In genomic region chr6:13435477-13435876, GRCh38 we compare ENCODE assay signal across 26 cellular contexts. TPM values are rescaled to one million over a fixed set of nuclear protein-coding genes. Genes with fewer than 3 reads are reported as not detected.
DNase-seq lines count a peak whose midpoint lies in the region; ATAC-seq and TF ChIP-seq lines count a peak whose summit lies in the region.
"Had no signal": no experiment of that assay in that cellular context is flagged by ENCODE, and none has a peak within 500 bp of the region (broad histone marks: within the 10 kb centered on the region; RNA-seq: fewer than 3 reads in every experiment).

No MANE protein-coding gene starts in this region.

- H3K4me3 Mint-ChIP-seq in activated CD4-positive, alpha-beta T cell treated with anti-CD3 and anti-CD28 coated beads, Interleukin-2, amount 10 ng/mL, durations not matched to agents 7 days and 5 days, result no peak overlapping the region
- H3K4me3 Mint-ChIP-seq in activated naive CD8-positive, alpha-beta T cell treated with anti-CD3 and anti-CD28 coated beads, Interleukin-2, amount 50 U/mL, for 24 hours, result no peak overlapping the region

- DNase-seq in activated CD4-positive, alpha-beta T cell treated with anti-CD3 and anti-CD28 coated beads, Interleukin-2, amount 10 ng/mL, durations not matched to agents 7 days and 5 days, result no peak
- no peak for DNase-seq in activated CD4-positive, alpha-beta T cell treated with anti-CD3 and anti-CD28 coated beads, Interleukin-2, amount 50 U/mL, for 48 hours
- DNase-seq in activated naive CD8-positive, alpha-beta T cell treated with anti-CD3 and anti-CD28 coated beads, Interleukin-2, amount 50 U/mL, for 24 hours, result no peak
- no peak for DNase-seq in spleen
- DNase-seq in effector CD8-positive, alpha-beta T cell (lab: John Stamatoyannopoulos, UW), result no peak
- DNase-seq in NCI-H524 (lab: John Stamatoyannopoulos, UW), result no peak
- DNase-seq: 8988T; activated CD4-positive, alpha-beta T cell treated with anti-CD3 and anti-CD28 coated beads for 1 hour; activated gamma-delta T cell; cortex of kidney; DMS79 treated with DMSO at 0.1 percent for 48 hours; islet precursor cell; Karpas-422; left ventricle myocardium superior; midbrain; MV-4-11; NCI-H2171 treated with DMSO at 0.1 percent for 48 hours; NCI-H524 treated with DMSO at 0.1 percent for 48 hours; Peyer's patch; stimulated activated CD4-positive, alpha-beta T cell treated with anti-CD3 and anti-CD28 coated beads, Interleukin-4, amount 100 ng/mL, for 1 hour; stimulated activated naive CD4-positive, alpha-beta T cell treated with Interleukin-2 at 50 U/mL for 16 hours; tibial artery had no signal

- H3K4me1 Mint-ChIP-seq in activated CD4-positive, alpha-beta T cell treated with anti-CD3 and anti-CD28 coated beads, Interleukin-2, amount 10 ng/mL, durations not matched to agents 7 days and 5 days, result peaks cover 64% of the 10 kb centered on the region
- H3K4me1 Mint-ChIP-seq in activated naive CD8-positive, alpha-beta T cell treated with anti-CD3 and anti-CD28 coated beads, Interleukin-2, amount 50 U/mL, for 24 hours, result peaks cover 63% of the 10 kb centered on the region

- intact Hi-C loops in spleen (cut with DNase I; ENCODE audit: low total_unique reads), result no loop called here

- H3K27me3 Mint-ChIP-seq in activated CD4-positive, alpha-beta T cell treated with anti-CD3 and anti-CD28 coated beads, Interleukin-2, amount 10 ng/mL, durations not matched to agents 7 days and 5 days, result no peaks in the 10 kb centered on the region
- no peaks in the 10 kb centered on the region for H3K27me3 Mint-ChIP-seq in activated naive CD8-positive, alpha-beta T cell treated with anti-CD3 and anti-CD28 coated beads, Interleukin-2, amount 50 U/mL, for 24 hours

- H3K27me3 ChIP-seq in Loucy (ENCODE audit: insufficient read depth, low read length, poor library complexity, severe bottlenecking) (no peaks in the 10 kb centered on the region), spleen (replicated peaks in 1 of 7) (no peaks in the 10 kb centered on the region)
- H3K27me3 ChIP-seq: Peyer's patch, right atrium auricular region, tibial artery had no signal

- TF ChIP-seq CTCF in Loucy (conservative IDR thresholded peaks at IDR 0.05; ENCODE audit: low read length), result no peak
- no peak for TF ChIP-seq CTCF in spleen (IDR thresholded peaks at IDR 0.05 in 8 of 11, conservative IDR thresholded peaks at IDR 0.05 in 3 of 11)

- POLR2A ChIA-PET in activated CD4-positive, alpha-beta T cell treated with anti-CD3 and anti-CD28 coated beads, Interleukin-2, amount 10 ng/mL, durations not matched to agents 7 days and 5 days (lab: Charles Lee), result no interaction called here

- H4K20me1 ChIP-seq in Loucy (ENCODE audit: insufficient read depth, low read length, poor library complexity, severe bottlenecking), result no peaks in the 10 kb centered on the region

- peaks cover 54% of the 10 kb centered on the region for H3K4me1 ChIP-seq in Loucy (ENCODE audit: insufficient read depth, low read length, poor library complexity, severe bottlenecking)
- H3K4me1 ChIP-seq in spleen, result peaks cover 6 to 85% (median 64%) of the 10 kb centered on the region in 6 donors

- peak overlapping the region; percentile 29 for H3K4me3 ChIP-seq in Loucy (ENCODE audit: low read length, poor library complexity, severe bottlenecking)
- H3K4me3 ChIP-seq in spleen, result no peak overlapping the region
- H3K4me3 ChIP-seq: Peyer's patch, right atrium auricular region, tibial artery had no signal

- TF ChIP-seq POLR2A in spleen (IDR thresholded peaks at IDR 0.05), result no peak

- CTCF ChIA-PET in activated CD4-positive, alpha-beta T cell treated with anti-CD3 and anti-CD28 coated beads, Interleukin-2, amount 10 ng/mL, durations not matched to agents 7 days and 5 days (lab: Charles Lee), result interaction anchor here (1.3 to 1.4 kb wide), 2 partner anchors 27 to 66 kb away, joined by 3 read pairs; no protein-coding TSS in a partner anchor

- no peak overlapping the region for H2AFZ ChIP-seq in Loucy (ENCODE audit: low read length)
- H2AFZ ChIP-seq: parathyroid adenoma had no signal

- no peak for ATAC-seq in activated naive CD8-positive, alpha-beta T cell treated with anti-CD3 and anti-CD28 coated beads, Interleukin-2, amount 50 U/mL, for 24 hours
- ATAC-seq in GM21381 (IDR thresholded peaks at IDR 0.05; ENCODE audit: unreplicated experiment), result no peak
- ATAC-seq: left ventricle myocardium superior had no signal

- 0 out of 2 replicates have a peak, but pooled peaks cover 3% of the 10 kb centered on the region for H3K36me3 ChIP-seq in Loucy (ENCODE audit: insufficient read depth, low read length)
- no peaks in the 10 kb centered on the region for H3K36me3 ChIP-seq in spleen
- H3K36me3 ChIP-seq: Peyer's patch, right atrium auricular region, tibial artery had no signal

- H3K36me3 Mint-ChIP-seq in activated CD4-positive, alpha-beta T cell treated with anti-CD3 and anti-CD28 coated beads, Interleukin-2, amount 10 ng/mL, durations not matched to agents 7 days and 5 days (ENCODE audit: low read depth), result peaks cover 7% of the 10 kb centered on the region
- peaks cover 21% of the 10 kb centered on the region for H3K36me3 Mint-ChIP-seq in activated naive CD8-positive, alpha-beta T cell treated with anti-CD3 and anti-CD28 coated beads, Interleukin-2, amount 50 U/mL, for 24 hours (ENCODE audit: low read depth)

- peaks cover 9% of the 10 kb centered on the region; the same call in 1 of the 2 replicates for H3K9me3 ChIP-seq in Loucy (ENCODE audit: insufficient read depth, low read depth, low read length)
- no peaks in the 10 kb centered on the region for H3K9me3 ChIP-seq in spleen
- H3K9me3 ChIP-seq: Peyer's patch, right atrium auricular region, tibial artery had no signal

- H3K27ac ChIP-seq in spleen, result peak overlapping the region in 6 of 8 donors; percentile 23 to 83 (median 64)
- H3K27ac ChIP-seq: parathyroid adenoma, tibial artery had no signal

- H3F3A ChIP-seq in Loucy (ENCODE audit: low read depth), result no peaks in the 10 kb centered on the region; the same call in 1 of the 2 replicates

- H3K9me3 Mint-ChIP-seq in activated CD4-positive, alpha-beta T cell treated with anti-CD3 and anti-CD28 coated beads, Interleukin-2, amount 10 ng/mL, durations not matched to agents 7 days and 5 days, result peaks cover 11% of the 10 kb centered on the region
- no peaks in the 10 kb centered on the region for H3K9me3 Mint-ChIP-seq in activated naive CD8-positive, alpha-beta T cell treated with anti-CD3 and anti-CD28 coated beads, Interleukin-2, amount 50 U/mL, for 24 hours

- H3K9ac ChIP-seq in Loucy (ENCODE audit: low read depth, low read length, poor library complexity, severe bottlenecking), result no peak overlapping the region
- H3K9ac ChIP-seq: parathyroid adenoma had no signal

- H3K4me2 ChIP-seq in Loucy (ENCODE audit: low read depth, low read length, poor library complexity, severe bottlenecking), result peak overlapping the region; percentile 37

- WGBS in spleen, 5 donors, result 20 to 39% (median 31%) methylated on average over 2 of the region's 2 CpGs

- peak overlapping the region; percentile 76 for H3K27ac Mint-ChIP-seq in activated CD4-positive, alpha-beta T cell treated with anti-CD3 and anti-CD28 coated beads, Interleukin-2, amount 10 ng/mL, durations not matched to agents 7 days and 5 days
- peak overlapping the region; percentile 7 for H3K27ac Mint-ChIP-seq in activated naive CD8-positive, alpha-beta T cell treated with anti-CD3 and anti-CD28 coated beads, Interleukin-2, amount 50 U/mL, for 24 hours

- H3K79me2 ChIP-seq in Loucy (ENCODE audit: insufficient read depth, low read length), result peaks cover 34% of the 10 kb centered on the region; the same call in 1 of the 2 replicates

- H3K9me2 ChIP-seq in Loucy (replicated peaks; ENCODE audit: low read depth, low read length), result no peaks in the 10 kb centered on the region

RNA-seq across cellular contexts. Expression of gene GFOD1, which starts 51.9 kb away (rescaled TPM):
- total RNA-seq in activated CD4-positive, alpha-beta T cell treated with anti-CD3 and anti-CD28 coated beads, Interleukin-2, amount 10 ng/mL, durations not matched to agents 7 days and 5 days, result 1 to 10 TPM; 2.4 TPM
- 10 to 100 TPM; 16.0 to 54.0 (median 37.4) TPM for total RNA-seq in spleen
- polyA plus RNA-seq in spleen, result 1 to 10 TPM; 3.4 to 8.2 (median 4.2) TPM

Comparison
In these comparisons a context has a peak if more than half of its experiments do, and no peak if none do; other contexts are left out.
1. RNA of gene GFOD1, which starts 51.9 kb away (total RNA-seq): 16.0 to 54.0 TPM in spleen; 2.4 TPM in activated CD4-positive, alpha-beta T cell treated with anti-CD3 and anti-CD28 coated beads, Interleukin-2, amount 10 ng/mL, durations not matched to agents 7 days and 5 days; every median in the first group is over 4 times any median in the second.